Comparison of ENCODE assay signal across 1 cellular context in genomic region chr7:155003215-155003999, GRCh38.
TF ChIP-seq lines count a peak whose summit lies in the region.

No MANE protein-coding gene starts in this region.

TF ChIP-seq in HepG2, 621 proteins besides CTCF, POLR2A, EP300 and RAD21 (continued from another document and continues in another):
- TF ChIP-seq ZGPAT (CRISPR knock-in tag; IDR thresholded peaks at IDR 0.05) (peak; percentile 86; the same call in 1 of the 2 replicates), ZNF703 (CRISPR knock-in tag; IDR thresholded peaks at IDR 0.05; ENCODE audit: borderline replicate concordance) (no peak), GMEB2 (CRISPR knock-in tag; IDR thresholded peaks at IDR 0.05; ENCODE audit: low read depth) (no peak), AKAP8 (CRISPR knock-in tag; IDR thresholded peaks at IDR 0.05) (0 out of 2 replicates have a peak, but pooled peaks have one; percentile 60), GTF2F1 (IDR thresholded peaks at IDR 0.05; ENCODE audit: low read length) (no peak), ZNF331 (CRISPR knock-in tag; IDR thresholded peaks at IDR 0.05) (peak; percentile 1; the same call in 1 of the 2 replicates), ZUFSP (CRISPR knock-in tag; IDR thresholded peaks at IDR 0.05; ENCODE audit: borderline replicate concordance) (no peak), ZNF292 (CRISPR knock-in tag; IDR thresholded peaks at IDR 0.05; ENCODE audit: borderline replicate concordance, low read depth) (no peak), SIN3B (IDR thresholded peaks at IDR 0.05; ENCODE audit: low read length) (no peak), ZNF713 (CRISPR knock-in tag; IDR thresholded peaks at IDR 0.05) (no peak), ZNF260 (CRISPR knock-in tag; IDR thresholded peaks at IDR 0.05; ENCODE audit: borderline replicate concordance, low read depth) (no peak), POLR2AphosphoS5 (IDR thresholded peaks at IDR 0.05; ENCODE audit: low read depth, low read length) (peak; percentile 71; the same call in 1 of the 2 replicates), ZNF562 (CRISPR knock-in tag; IDR thresholded peaks at IDR 0.05; ENCODE audit: borderline replicate concordance) (no peak), RELA (CRISPR knock-in tag; IDR thresholded peaks at IDR 0.05) (no peak), XRCC5 (optimal IDR thresholded peaks at IDR 0.05; ENCODE audit: low read length) (no peak), NPAS2 (CRISPR knock-in tag; IDR thresholded peaks at IDR 0.05; ENCODE audit: borderline replicate concordance) (no peak), ZNF430 (CRISPR knock-in tag; IDR thresholded peaks at IDR 0.05) (peak; percentile 62; the same call in 1 of the 2 replicates), RARA (CRISPR knock-in tag; IDR thresholded peaks at IDR 0.05) (no peak), BRD4 (CRISPR knock-in tag; IDR thresholded peaks at IDR 0.05) (peak; percentile 90), TCF12 (IDR thresholded peaks at IDR 0.05) (no peak), TCF12 (CRISPR knock-in tag; IDR thresholded peaks at IDR 0.05) (peak; percentile 75; the same call in 1 of the 2 replicates), ZNF446 (CRISPR knock-in tag; IDR thresholded peaks at IDR 0.05) (no peak), RNF2 (conservative IDR thresholded peaks at IDR 0.05; ENCODE audit: low read depth) (no peak), ATRX (CRISPR knock-in tag; IDR thresholded peaks at IDR 0.05; ENCODE audit: borderline replicate concordance) (no peak), ZNF382 (CRISPR knock-in tag; IDR thresholded peaks at IDR 0.05; ENCODE audit: borderline replicate concordance) (no peak), SOX5 (CRISPR knock-in tag; IDR thresholded peaks at IDR 0.05; ENCODE audit: borderline replicate concordance) (no peak), NFYC (CRISPR knock-in tag; IDR thresholded peaks at IDR 0.05) (no peak), MYC (CRISPR knock-in tag; IDR thresholded peaks at IDR 0.05; ENCODE audit: borderline replicate concordance) (peak; percentile 67; the same call in 1 of the 2 replicates), HHEX (CRISPR knock-in tag; IDR thresholded peaks at IDR 0.05) (no peak), ESRRA (CRISPR knock-in tag; IDR thresholded peaks at IDR 0.05; ENCODE audit: low read depth) (no peak; the same call in 1 of the 2 replicates), BHLHE40 (IDR thresholded peaks at IDR 0.05; ENCODE audit: low read length) (peak; percentile 96), ZNF296 (CRISPR knock-in tag; conservative IDR thresholded peaks at IDR 0.05) (no peak), SAP130 (CRISPR knock-in tag; IDR thresholded peaks at IDR 0.05; ENCODE audit: low read depth) (peak; percentile 53), CBFB (CRISPR knock-in tag; IDR thresholded peaks at IDR 0.05) (peak; percentile 52; the same call in 1 of the 2 replicates), KDM1A (CRISPR knock-in tag; IDR thresholded peaks at IDR 0.05) (no peak), ARNT2 (CRISPR knock-in tag; IDR thresholded peaks at IDR 0.05; ENCODE audit: low read depth) (0 out of 2 replicates have a peak, but pooled peaks have one; percentile 56), MLXIP (CRISPR knock-in tag; IDR thresholded peaks at IDR 0.05; ENCODE audit: borderline replicate concordance) (no peak), ATM (IDR thresholded peaks at IDR 0.05; ENCODE audit: borderline replicate concordance) (no peak), PPARG (CRISPR knock-in tag; conservative IDR thresholded peaks at IDR 0.05) (no peak), GLI4 (CRISPR knock-in tag; IDR thresholded peaks at IDR 0.05; ENCODE audit: borderline replicate concordance) (0 out of 2 replicates have a peak, but pooled peaks have one; percentile 46), TEAD3 (CRISPR knock-in tag; optimal IDR thresholded peaks at IDR 0.05; ENCODE audit: borderline replicate concordance) (peak; percentile 50), HES4 (CRISPR knock-in tag; IDR thresholded peaks at IDR 0.05; ENCODE audit: borderline replicate concordance) (no peak), ZNF546 (CRISPR knock-in tag; conservative IDR thresholded peaks at IDR 0.05) (0 out of 2 replicates have a peak, but pooled peaks have one; percentile 5), ZMAT5 (CRISPR knock-in tag; IDR thresholded peaks at IDR 0.05; ENCODE audit: borderline replicate concordance, low read depth) (no peak), ZFYVE20 (CRISPR knock-in tag; IDR thresholded peaks at IDR 0.05; ENCODE audit: borderline replicate concordance, low read depth) (no peak), ZNF354B (CRISPR knock-in tag; IDR thresholded peaks at IDR 0.05) (no peak), ZNF644 (CRISPR knock-in tag; IDR thresholded peaks at IDR 0.05; ENCODE audit: low read depth) (no peak), EHMT2 (IDR thresholded peaks at IDR 0.05; ENCODE audit: borderline replicate concordance, low read depth, low read length) (no peak), SAFB2 (CRISPR knock-in tag; IDR thresholded peaks at IDR 0.05; ENCODE audit: borderline replicate concordance, low read depth) (no peak), ZNF850 (CRISPR knock-in tag; conservative IDR thresholded peaks at IDR 0.05) (no peak), SUZ12 (IDR thresholded peaks at IDR 0.05; ENCODE audit: low read depth, low read length) (no peak), ZFY (CRISPR knock-in tag; IDR thresholded peaks at IDR 0.05) (peak; percentile 96), ZC3H4 (CRISPR knock-in tag; IDR thresholded peaks at IDR 0.05; ENCODE audit: borderline replicate concordance) (no peak), SRSF4 (IDR thresholded peaks at IDR 0.05; ENCODE audit: low read depth, low read length, poor library complexity, severe bottlenecking) (no peak)
- TF ChIP-seq, protein P1, sequence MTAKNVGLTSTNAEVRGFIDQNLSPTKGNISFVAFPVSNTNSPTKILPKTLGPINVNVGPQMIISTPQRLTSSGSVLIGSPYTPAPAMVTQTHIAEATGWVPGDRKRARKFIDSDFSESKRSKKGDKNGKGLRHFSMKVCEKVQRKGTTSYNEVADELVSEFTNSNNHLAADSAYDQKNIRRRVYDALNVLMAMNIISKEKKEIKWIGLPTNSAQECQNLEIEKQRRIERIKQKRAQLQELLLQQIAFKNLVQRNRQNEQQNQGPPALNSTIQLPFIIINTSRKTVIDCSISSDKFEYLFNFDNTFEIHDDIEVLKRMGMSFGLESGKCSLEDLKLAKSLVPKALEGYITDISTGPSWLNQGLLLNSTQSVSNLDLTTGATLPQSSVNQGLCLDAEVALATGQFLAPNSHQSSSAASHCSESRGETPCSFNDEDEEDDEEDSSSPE (CRISPR knock-in tag; IDR thresholded peaks at IDR 0.05), result no peak; the same call in 1 of the 2 replicates
- TF ChIP-seq, protein P2, sequence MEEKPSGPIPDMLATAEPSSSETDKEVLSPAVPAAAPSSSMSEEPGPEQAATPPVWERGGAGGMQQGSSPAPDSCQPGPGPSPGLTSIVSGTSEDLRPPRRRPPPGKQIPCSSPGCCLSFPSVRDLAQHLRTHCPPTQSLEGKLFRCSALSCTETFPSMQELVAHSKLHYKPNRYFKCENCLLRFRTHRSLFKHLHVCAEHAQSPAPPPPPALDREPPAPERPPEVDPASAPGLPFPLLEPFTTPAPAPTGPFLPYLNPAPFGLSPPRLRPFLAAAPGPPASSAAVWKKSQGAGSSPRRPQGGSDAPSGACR (CRISPR knock-in tag; IDR thresholded peaks at IDR 0.05), result no peak; the same call in 1 of the 2 replicates
- TF ChIP-seq, protein P3, sequence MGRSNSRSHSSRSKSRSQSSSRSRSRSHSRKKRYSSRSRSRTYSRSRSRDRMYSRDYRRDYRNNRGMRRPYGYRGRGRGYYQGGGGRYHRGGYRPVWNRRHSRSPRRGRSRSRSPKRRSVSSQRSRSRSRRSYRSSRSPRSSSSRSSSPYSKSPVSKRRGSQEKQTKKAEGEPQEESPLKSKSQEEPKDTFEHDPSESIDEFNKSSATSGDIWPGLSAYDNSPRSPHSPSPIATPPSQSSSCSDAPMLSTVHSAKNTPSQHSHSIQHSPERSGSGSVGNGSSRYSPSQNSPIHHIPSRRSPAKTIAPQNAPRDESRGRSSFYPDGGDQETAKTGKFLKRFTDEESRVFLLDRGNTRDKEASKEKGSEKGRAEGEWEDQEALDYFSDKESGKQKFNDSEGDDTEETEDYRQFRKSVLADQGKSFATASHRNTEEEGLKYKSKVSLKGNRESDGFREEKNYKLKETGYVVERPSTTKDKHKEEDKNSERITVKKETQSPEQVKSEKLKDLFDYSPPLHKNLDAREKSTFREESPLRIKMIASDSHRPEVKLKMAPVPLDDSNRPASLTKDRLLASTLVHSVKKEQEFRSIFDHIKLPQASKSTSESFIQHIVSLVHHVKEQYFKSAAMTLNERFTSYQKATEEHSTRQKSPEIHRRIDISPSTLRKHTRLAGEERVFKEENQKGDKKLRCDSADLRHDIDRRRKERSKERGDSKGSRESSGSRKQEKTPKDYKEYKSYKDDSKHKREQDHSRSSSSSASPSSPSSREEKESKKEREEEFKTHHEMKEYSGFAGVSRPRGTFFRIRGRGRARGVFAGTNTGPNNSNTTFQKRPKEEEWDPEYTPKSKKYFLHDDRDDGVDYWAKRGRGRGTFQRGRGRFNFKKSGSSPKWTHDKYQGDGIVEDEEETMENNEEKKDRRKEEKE (IDR thresholded peaks at IDR 0.05), result no peak
- TF ChIP-seq, protein P4, sequence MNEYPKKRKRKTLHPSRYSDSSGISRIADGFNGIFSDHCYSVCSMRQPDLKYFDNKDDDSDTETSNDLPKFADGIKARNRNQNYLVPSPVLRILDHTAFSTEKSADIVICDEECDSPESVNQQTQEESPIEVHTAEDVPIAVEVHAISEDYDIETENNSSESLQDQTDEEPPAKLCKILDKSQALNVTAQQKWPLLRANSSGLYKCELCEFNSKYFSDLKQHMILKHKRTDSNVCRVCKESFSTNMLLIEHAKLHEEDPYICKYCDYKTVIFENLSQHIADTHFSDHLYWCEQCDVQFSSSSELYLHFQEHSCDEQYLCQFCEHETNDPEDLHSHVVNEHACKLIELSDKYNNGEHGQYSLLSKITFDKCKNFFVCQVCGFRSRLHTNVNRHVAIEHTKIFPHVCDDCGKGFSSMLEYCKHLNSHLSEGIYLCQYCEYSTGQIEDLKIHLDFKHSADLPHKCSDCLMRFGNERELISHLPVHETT (CRISPR knock-in tag; conservative IDR thresholded peaks at IDR 0.05), result no peak; the same call in 1 of the 2 replicates
- TF ChIP-seq, protein P5, sequence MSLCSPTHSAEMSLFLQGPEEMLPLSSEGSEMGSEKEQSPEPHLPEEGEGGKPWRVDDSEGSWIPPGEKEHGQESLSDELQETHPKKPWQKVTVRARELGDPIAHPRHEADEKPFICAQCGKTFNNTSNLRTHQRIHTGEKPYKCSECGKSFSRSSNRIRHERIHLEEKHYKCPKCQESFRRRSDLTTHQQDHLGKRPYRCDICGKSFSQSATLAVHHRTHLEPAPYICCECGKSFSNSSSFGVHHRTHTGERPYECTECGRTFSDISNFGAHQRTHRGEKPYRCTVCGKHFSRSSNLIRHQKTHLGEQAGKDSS (CRISPR knock-in tag; IDR thresholded peaks at IDR 0.05; ENCODE audit: borderline replicate concordance, low read depth), result peak; percentile 64; the same call in 1 of the 2 replicates
